ENCODE assay signal across 9 cellular contexts in genomic region chr6:122323361-122323760, GRCh38.
DNase-seq lines count a peak whose midpoint lies in the region; ATAC-seq, FAIRE-seq and TF ChIP-seq lines count a peak whose summit lies in the region.
"Had no signal": no experiment of that assay in that cellular context is flagged by ENCODE, and none has a peak within 500 bp of the region (broad histone marks: within the 10 kb centered on the region; RNA-seq: fewer than 3 reads in every experiment).

No MANE protein-coding gene starts in this region.

- H3K4me3 ChIP-seq in AG04450 (ENCODE audit: low read depth, low read length) (peak overlapping the region; percentile 51), HCT116 (replicated peaks in 1 of 2; ENCODE audit: low read depth in 1 of 2, low read length in 2 of 2) (peak overlapping the region; percentile 30 to 55)

- TF ChIP-seq RAD21 in HCT116 (IDR thresholded peaks at IDR 0.05; ENCODE audit: low read depth) = no peak

- H3K27ac ChIP-seq in AG04450 (ENCODE audit: low read depth, low read length) (no peak overlapping the region), HCT116 (ENCODE audit: low read depth, low read length) (no peak overlapping the region)
- H3K27ac ChIP-seq: HL-60 had no signal

- no TSS peak for BruUV-seq in HCT116 (replicated peaks; lab: Mats Ljungman, UMichigan)

- ATAC-seq in HCT116 = no peak
- no peak for ATAC-seq in memory B cell (ENCODE audit: low read depth)
- no peak for ATAC-seq in HG03439 (IDR thresholded peaks at IDR 0.05; ENCODE audit: unreplicated experiment)

- POLR2A ChIA-PET in AG04450 (lab: Yijun Ruan, JAX) = no interaction called here
- POLR2A ChIA-PET in HCT116 (lab: Charles Lee) = no interaction called here

- RAD21 ChIA-PET in HCT116 (lab: Charles Lee; ENCODE audit: low non-redundant PET in 1 of 2, low total read pairs in 2 of 2, uncharacterized antibody in 2 of 2, unreplicated experiment in 2 of 2) = no interaction called here

- H2AFZ ChIP-seq in HCT116 (ENCODE audit: low read depth, low read length, poor library complexity, severe bottlenecking) = peak overlapping the region; percentile 96

- H3K27ac Mint-ChIP-seq in activated T-helper 1 cell treated with anti-CD3 and anti-CD28 coated beads, Interleukin-12 subunit alpha, Interleukin-12 subunit beta, Interleukin-2, Interleukin-4 antibody, amounts not matched to agents 30 ng/mL and 10 ng/mL and 1 ng/mL, durations not matched to agents 14 hours and 24 hours and 36 hours = no peak overlapping the region
- peak overlapping the region; percentile 10 for H3K27ac Mint-ChIP-seq in memory B cell

- H3K36me3 Mint-ChIP-seq in activated T-helper 1 cell treated with anti-CD3 and anti-CD28 coated beads, Interleukin-12 subunit alpha, Interleukin-12 subunit beta, Interleukin-2, Interleukin-4 antibody, amounts not matched to agents 30 ng/mL and 10 ng/mL and 1 ng/mL, durations not matched to agents 14 hours and 24 hours and 36 hours (ENCODE audit: low read depth) = no peaks in the 10 kb centered on the region
- H3K36me3 Mint-ChIP-seq in memory B cell = no peaks in the 10 kb centered on the region

- no peaks in the 10 kb centered on the region for H3K36me3 ChIP-seq in HCT116 (ENCODE audit: control insufficient read depth in 1 of 2, insufficient read depth in 2 of 2, low read length in 2 of 2)

- H3K9ac ChIP-seq in HCT116 (ENCODE audit: low read length) = peak overlapping the region; percentile 7; the same call in 1 of the 2 replicates

- H3K27me3 Mint-ChIP-seq in activated T-helper 1 cell treated with anti-CD3 and anti-CD28 coated beads, Interleukin-12 subunit alpha, Interleukin-12 subunit beta, Interleukin-2, Interleukin-4 antibody, amounts not matched to agents 30 ng/mL and 10 ng/mL and 1 ng/mL, durations not matched to agents 14 hours and 24 hours and 36 hours (ENCODE audit: insufficient read depth) = peaks cover 5% of the 10 kb centered on the region
- H3K27me3 Mint-ChIP-seq in memory B cell = no peaks in the 10 kb centered on the region

- no peak for TF ChIP-seq POLR2A in HCT116 (IDR thresholded peaks at IDR 0.05; ENCODE audit: borderline replicate concordance, extremely low read depth, insufficient read depth, insufficient read length)

- H3K9me3 ChIP-seq in AG04450 (ENCODE audit: control insufficient read depth, insufficient read depth, low read length) (no peaks in the 10 kb centered on the region), HCT116 (ENCODE audit: control insufficient read depth in 1 of 2, insufficient read depth in 1 of 2, low read depth in 1 of 2, low read length in 2 of 2) (no peaks in the 10 kb centered on the region)

- peaks cover 13% of the 10 kb centered on the region for H3K4me1 Mint-ChIP-seq in activated T-helper 1 cell treated with anti-CD3 and anti-CD28 coated beads, Interleukin-12 subunit alpha, Interleukin-12 subunit beta, Interleukin-2, Interleukin-4 antibody, amounts not matched to agents 30 ng/mL and 10 ng/mL and 1 ng/mL, durations not matched to agents 14 hours and 24 hours and 36 hours (ENCODE audit: low read depth)
- H3K4me1 Mint-ChIP-seq in memory B cell = peaks cover 11% of the 10 kb centered on the region

- no peaks in the 10 kb centered on the region for H4K20me1 ChIP-seq in HCT116 (ENCODE audit: insufficient read depth)

- peak overlapping the region; percentile 77 for H3K4me3 Mint-ChIP-seq in activated T-helper 1 cell treated with anti-CD3 and anti-CD28 coated beads, Interleukin-12 subunit alpha, Interleukin-12 subunit beta, Interleukin-2, Interleukin-4 antibody, amounts not matched to agents 30 ng/mL and 10 ng/mL and 1 ng/mL, durations not matched to agents 14 hours and 24 hours and 36 hours
- peak overlapping the region; percentile 85 for H3K4me3 Mint-ChIP-seq in memory B cell

- H3K9me2 ChIP-seq in HCT116 (ENCODE audit: insufficient read depth) = no peaks in the 10 kb centered on the region

- H3K4me1 ChIP-seq in HCT116 (ENCODE audit: control insufficient read depth in 1 of 2, insufficient read depth in 2 of 2, low read length in 2 of 2) = peaks cover 0 to 3% of the 10 kb centered on the region in 2 experiments; a peak in 1 of 4 replicates

- TF ChIP-seq CTCF in AG04450 (IDR thresholded peaks at IDR 0.05; ENCODE audit: low read depth, low read length) (no peak), HCT116 (IDR thresholded peaks at IDR 0.05 in 2 of 3, conservative IDR thresholded peaks at IDR 0.05 in 1 of 3; ENCODE audit: borderline replicate concordance in 1 of 3, insufficient read depth in 1 of 3, low read depth in 2 of 3, low read length in 2 of 3) (no peak)

- no peaks in the 10 kb centered on the region for H3K79me2 ChIP-seq in HCT116 (ENCODE audit: insufficient read depth, low read length)

- DNase-seq in AG04450 (ENCODE audit: low read depth, low spot score) = no peak
- no peak for DNase-seq in HCT116 (ENCODE audit: low read depth, low spot score)
- DNase-seq in activated T-helper 1 cell treated with anti-CD3 and anti-CD28 coated beads, Interleukin-12 subunit alpha, Interleukin-12 subunit beta, Interleukin-2, Interleukin-4 antibody, amounts not matched to agents 30 ng/mL and 10 ng/mL and 1 ng/mL, durations not matched to agents 14 hours and 24 hours and 36 hours (ENCODE audit: low spot score) = no peak
- DNase-seq in memory B cell (ENCODE audit: low spot score in 2 of 2) = no peak
- DNase-seq in urothelium cell line (ENCODE audit: low spot score) = no peak
- no peak for DNase-seq in NCI-H526 (lab: John Stamatoyannopoulos, UW)
- no peak for DNase-seq in Kasumi-1 (lab: John Stamatoyannopoulos, UW)

- H3K9me3 Mint-ChIP-seq in activated T-helper 1 cell treated with anti-CD3 and anti-CD28 coated beads, Interleukin-12 subunit alpha, Interleukin-12 subunit beta, Interleukin-2, Interleukin-4 antibody, amounts not matched to agents 30 ng/mL and 10 ng/mL and 1 ng/mL, durations not matched to agents 14 hours and 24 hours and 36 hours = no peaks in the 10 kb centered on the region
- H3K9me3 Mint-ChIP-seq in memory B cell = peaks cover 1% of the 10 kb centered on the region

- intact Hi-C loops in HCT116 (cut with micrococcal nuclease) = no loop called here
- intact Hi-C loops in activated T-helper 1 cell treated with anti-CD3 and anti-CD28 coated beads, Interleukin-12 subunit alpha, Interleukin-12 subunit beta, Interleukin-2, Interleukin-4 antibody, amounts not matched to agents 30 ng/mL and 10 ng/mL and 1 ng/mL, durations not matched to agents 14 hours and 24 hours and 36 hours (cut with micrococcal nuclease) = no loop called here

- H3K27me3 ChIP-seq in AG04450 (ENCODE audit: control insufficient read depth, insufficient read depth, low read length) = no peaks in the 10 kb centered on the region
- no peaks in the 10 kb centered on the region for H3K27me3 ChIP-seq in HCT116 (ENCODE audit: insufficient read depth, low read length)

- CTCF ChIA-PET in AG04450 (lab: Charles Lee) = no interaction called here
- CTCF ChIA-PET in HCT116 (lab: Charles Lee) = no interaction called here

- H3K4me2 ChIP-seq in HCT116 (ENCODE audit: low read length) = peak overlapping the region; percentile 72

- FAIRE-seq in urothelium cell line (lab: Jason Lieb, UNC) = no peak

TF ChIP-seq in HCT116, 20 proteins besides CTCF, POLR2A, EP300 and RAD21 (continues in another document):
- TF ChIP-seq JUND (IDR thresholded peaks at IDR 0.05) (no peak), TCF7L2 (IDR thresholded peaks at IDR 0.05; ENCODE audit: borderline replicate concordance, extremely low read depth, insufficient read depth, insufficient read length) (no peak), ZNF274 (IDR thresholded peaks at IDR 0.05; ENCODE audit: low read depth, low read length) (no peak), SP1 (IDR thresholded peaks at IDR 0.05; ENCODE audit: low read depth) (no peak), POLR2AphosphoS5 (IDR thresholded peaks at IDR 0.05; ENCODE audit: low read depth, low read length) (no peak), ELF1 (IDR thresholded peaks at IDR 0.05; ENCODE audit: borderline replicate concordance, low read depth) (no peak), EGR1 (IDR thresholded peaks at IDR 0.05; ENCODE audit: low read depth) (no peak), EZH2phosphoT487 (IDR thresholded peaks at IDR 0.05; ENCODE audit: borderline replicate concordance) (no peak), REST (IDR thresholded peaks at IDR 0.05; ENCODE audit: low read depth) (no peak)
- TF ChIP-seq, protein P1, sequence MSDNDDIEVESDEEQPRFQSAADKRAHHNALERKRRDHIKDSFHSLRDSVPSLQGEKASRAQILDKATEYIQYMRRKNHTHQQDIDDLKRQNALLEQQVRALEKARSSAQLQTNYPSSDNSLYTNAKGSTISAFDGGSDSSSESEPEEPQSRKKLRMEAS (IDR thresholded peaks at IDR 0.05) = no peak
- TF ChIP-seq, protein P2, sequence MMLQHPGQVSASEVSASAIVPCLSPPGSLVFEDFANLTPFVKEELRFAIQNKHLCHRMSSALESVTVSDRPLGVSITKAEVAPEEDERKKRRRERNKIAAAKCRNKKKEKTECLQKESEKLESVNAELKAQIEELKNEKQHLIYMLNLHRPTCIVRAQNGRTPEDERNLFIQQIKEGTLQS (IDR thresholded peaks at IDR 0.05) = no peak
